In the genomic region with DNA sequence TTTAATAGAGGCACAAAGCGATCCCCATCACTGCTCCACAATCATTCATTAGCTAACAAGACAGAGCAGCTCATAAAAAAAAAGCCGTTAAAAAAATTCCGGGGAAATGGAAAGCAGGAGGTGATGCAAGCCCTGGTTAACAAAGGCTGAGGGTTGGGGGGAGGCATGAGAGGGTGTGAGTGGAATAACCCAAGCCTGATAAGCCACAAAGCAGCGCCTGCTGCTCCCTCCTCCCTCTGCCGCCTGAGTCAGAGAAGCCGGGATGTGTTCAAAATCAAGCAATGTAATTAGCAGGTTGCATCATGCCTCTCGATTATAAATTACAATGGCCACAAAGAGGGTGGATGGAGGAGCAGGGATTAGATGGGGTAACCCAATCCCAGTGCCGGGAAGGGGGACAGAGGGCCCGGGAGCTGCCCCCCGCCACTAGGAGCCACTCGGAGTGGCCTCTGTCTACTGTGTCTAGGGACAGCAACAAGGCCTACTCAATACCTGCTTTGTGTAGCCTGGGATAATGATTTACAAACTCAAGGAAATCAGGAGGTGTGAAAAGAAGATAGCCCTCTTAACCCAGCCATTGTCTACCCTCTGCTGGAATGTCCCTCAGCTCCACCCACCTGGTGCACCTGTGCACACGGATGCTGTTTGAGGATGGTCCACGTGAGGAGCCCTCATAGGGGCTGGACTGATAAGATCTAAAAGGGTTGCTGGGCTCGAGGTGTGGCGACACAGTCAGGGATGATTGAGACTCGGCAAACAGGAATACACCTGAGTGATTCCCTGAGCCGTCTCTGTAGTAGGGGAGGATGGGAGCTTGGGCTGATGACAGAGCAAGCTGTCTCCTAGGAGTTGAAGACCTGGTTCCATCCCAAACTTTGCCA, we compare ENCODE assay signal across 1 cellular context.
A peak's percentile ranks its signal among the peaks of the same experiment; 100 is the strongest.
TF ChIP-seq lines count a peak whose summit lies in the region.

No MANE protein-coding gene starts in this region.

TF ChIP-seq in HepG2, 621 proteins besides CTCF, POLR2A, EP300 and RAD21 (continued from another document and continues in another):
- peak; percentile 47; the same call in 1 of the 2 replicates for TF ChIP-seq HNF4G (IDR thresholded peaks at IDR 0.05; ENCODE audit: borderline replicate concordance, low read depth, low read length)
- TF ChIP-seq HNF4G (CRISPR knock-in tag; IDR thresholded peaks at IDR 0.05; ENCODE audit: borderline replicate concordance, low read depth): 0 out of 2 replicates have a peak, but pooled peaks have one; percentile 59
- no peak; the same call in 1 of the 2 replicates for TF ChIP-seq ZNF34 (CRISPR knock-in tag; IDR thresholded peaks at IDR 0.05; ENCODE audit: borderline replicate concordance)
- TF ChIP-seq CAMTA2 (CRISPR knock-in tag; IDR thresholded peaks at IDR 0.05; ENCODE audit: borderline replicate concordance): no peak
- TF ChIP-seq, protein P1, sequence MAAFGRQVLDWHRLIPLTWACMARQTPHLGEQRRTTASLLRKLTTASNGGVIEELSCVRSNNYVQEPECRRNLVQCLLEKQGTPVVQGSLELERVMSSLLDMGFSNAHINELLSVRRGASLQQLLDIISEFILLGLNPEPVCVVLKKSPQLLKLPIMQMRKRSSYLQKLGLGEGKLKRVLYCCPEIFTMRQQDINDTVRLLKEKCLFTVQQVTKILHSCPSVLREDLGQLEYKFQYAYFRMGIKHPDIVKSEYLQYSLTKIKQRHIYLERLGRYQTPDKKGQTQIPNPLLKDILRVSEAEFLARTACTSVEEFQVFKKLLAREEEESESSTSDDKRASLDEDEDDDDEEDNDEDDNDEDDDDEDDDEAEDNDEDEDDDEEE (CRISPR knock-in tag; IDR thresholded peaks at IDR 0.05): no peak
- TF ChIP-seq ZNF530 (CRISPR knock-in tag; IDR thresholded peaks at IDR 0.05; ENCODE audit: low read depth): no peak
- TF ChIP-seq MAFG (CRISPR knock-in tag; IDR thresholded peaks at IDR 0.05): no peak
- peak; percentile 99 for TF ChIP-seq SNAI1 (CRISPR knock-in tag; IDR thresholded peaks at IDR 0.05; ENCODE audit: borderline replicate concordance)
- no peak for TF ChIP-seq PCBP2 (optimal IDR thresholded peaks at IDR 0.05; ENCODE audit: low read depth, low read length, poor library complexity, severe bottlenecking)
- TF ChIP-seq NFYB (CRISPR knock-in tag; IDR thresholded peaks at IDR 0.05): 0 out of 2 replicates have a peak, but pooled peaks have one; percentile 11
- TF ChIP-seq RBM39 (IDR thresholded peaks at IDR 0.05; ENCODE audit: low read depth, low read length, poor library complexity, severe bottlenecking): no peak
- TF ChIP-seq KDM6A (CRISPR knock-in tag; IDR thresholded peaks at IDR 0.05; ENCODE audit: low read depth): peak; percentile 12; the same call in 1 of the 2 replicates
- TF ChIP-seq, protein P2, sequence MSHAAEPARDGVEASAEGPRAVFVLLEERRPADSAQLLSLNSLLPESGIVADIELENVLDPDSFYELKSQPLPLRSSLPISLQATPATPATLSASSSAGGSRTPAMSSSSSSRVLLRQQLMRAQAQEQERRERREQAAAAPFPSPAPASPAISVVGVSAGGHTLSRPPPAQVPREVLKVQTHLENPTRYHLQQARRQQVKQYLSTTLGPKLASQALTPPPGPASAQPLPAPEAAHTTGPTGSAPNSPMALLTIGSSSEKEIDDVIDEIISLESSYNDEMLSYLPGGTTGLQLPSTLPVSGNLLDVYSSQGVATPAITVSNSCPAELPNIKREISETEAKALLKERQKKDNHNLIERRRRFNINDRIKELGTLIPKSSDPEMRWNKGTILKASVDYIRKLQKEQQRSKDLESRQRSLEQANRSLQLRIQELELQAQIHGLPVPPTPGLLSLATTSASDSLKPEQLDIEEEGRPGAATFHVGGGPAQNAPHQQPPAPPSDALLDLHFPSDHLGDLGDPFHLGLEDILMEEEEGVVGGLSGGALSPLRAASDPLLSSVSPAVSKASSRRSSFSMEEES (CRISPR knock-in tag; IDR thresholded peaks at IDR 0.05): peak; percentile 91
- TF ChIP-seq FLYWCH1 (CRISPR knock-in tag; IDR thresholded peaks at IDR 0.05): no peak
- peak; percentile 83 for TF ChIP-seq SALL2 (CRISPR knock-in tag; IDR thresholded peaks at IDR 0.05)
- TF ChIP-seq, protein P3, sequence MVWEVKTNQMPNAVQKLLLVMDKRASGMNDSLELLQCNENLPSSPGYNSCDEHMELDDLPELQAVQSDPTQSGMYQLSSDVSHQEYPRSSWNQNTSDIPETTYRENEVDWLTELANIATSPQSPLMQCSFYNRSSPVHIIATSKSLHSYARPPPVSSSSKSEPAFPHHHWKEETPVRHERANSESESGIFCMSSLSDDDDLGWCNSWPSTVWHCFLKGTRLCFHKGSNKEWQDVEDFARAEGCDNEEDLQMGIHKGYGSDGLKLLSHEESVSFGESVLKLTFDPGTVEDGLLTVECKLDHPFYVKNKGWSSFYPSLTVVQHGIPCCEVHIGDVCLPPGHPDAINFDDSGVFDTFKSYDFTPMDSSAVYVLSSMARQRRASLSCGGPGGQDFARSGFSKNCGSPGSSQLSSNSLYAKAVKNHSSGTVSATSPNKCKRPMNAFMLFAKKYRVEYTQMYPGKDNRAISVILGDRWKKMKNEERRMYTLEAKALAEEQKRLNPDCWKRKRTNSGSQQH (CRISPR knock-in tag; IDR thresholded peaks at IDR 0.05; ENCODE audit: low read depth): no peak
- no peak for TF ChIP-seq ZC3H4 (CRISPR knock-in tag; IDR thresholded peaks at IDR 0.05; ENCODE audit: borderline replicate concordance)
- TF ChIP-seq, protein P4, sequence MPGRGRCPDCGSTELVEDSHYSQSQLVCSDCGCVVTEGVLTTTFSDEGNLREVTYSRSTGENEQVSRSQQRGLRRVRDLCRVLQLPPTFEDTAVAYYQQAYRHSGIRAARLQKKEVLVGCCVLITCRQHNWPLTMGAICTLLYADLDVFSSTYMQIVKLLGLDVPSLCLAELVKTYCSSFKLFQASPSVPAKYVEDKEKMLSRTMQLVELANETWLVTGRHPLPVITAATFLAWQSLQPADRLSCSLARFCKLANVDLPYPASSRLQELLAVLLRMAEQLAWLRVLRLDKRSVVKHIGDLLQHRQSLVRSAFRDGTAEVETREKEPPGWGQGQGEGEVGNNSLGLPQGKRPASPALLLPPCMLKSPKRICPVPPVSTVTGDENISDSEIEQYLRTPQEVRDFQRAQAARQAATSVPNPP (CRISPR knock-in tag; IDR thresholded peaks at IDR 0.05): no peak
- 0 out of 2 replicates have a peak, but pooled peaks have one; percentile 39 for TF ChIP-seq ZNF777 (CRISPR knock-in tag; IDR thresholded peaks at IDR 0.05)
- 0 out of 2 replicates have a peak, but pooled peaks have one; percentile 69 for TF ChIP-seq ZNF431 (CRISPR knock-in tag; IDR thresholded peaks at IDR 0.05; ENCODE audit: borderline replicate concordance, low read depth)
- TF ChIP-seq ZFP36L2 (CRISPR knock-in tag; IDR thresholded peaks at IDR 0.05): no peak
- TF ChIP-seq MEIS2 (CRISPR knock-in tag; IDR thresholded peaks at IDR 0.05): peak; percentile 11; the same call in 1 of the 2 replicates
- no peak; the same call in 1 of the 2 replicates for TF ChIP-seq ZNF292 (CRISPR knock-in tag; IDR thresholded peaks at IDR 0.05; ENCODE audit: borderline replicate concordance, low read depth)
- TF ChIP-seq SMAD9 (CRISPR knock-in tag; IDR thresholded peaks at IDR 0.05): no peak
- TF ChIP-seq NFIB (CRISPR knock-in tag; IDR thresholded peaks at IDR 0.05; ENCODE audit: borderline replicate concordance): no peak
- TF ChIP-seq AKAP8 (CRISPR knock-in tag; IDR thresholded peaks at IDR 0.05): peak; percentile 59; the same call in 1 of the 2 replicates
- TF ChIP-seq, protein P5, sequence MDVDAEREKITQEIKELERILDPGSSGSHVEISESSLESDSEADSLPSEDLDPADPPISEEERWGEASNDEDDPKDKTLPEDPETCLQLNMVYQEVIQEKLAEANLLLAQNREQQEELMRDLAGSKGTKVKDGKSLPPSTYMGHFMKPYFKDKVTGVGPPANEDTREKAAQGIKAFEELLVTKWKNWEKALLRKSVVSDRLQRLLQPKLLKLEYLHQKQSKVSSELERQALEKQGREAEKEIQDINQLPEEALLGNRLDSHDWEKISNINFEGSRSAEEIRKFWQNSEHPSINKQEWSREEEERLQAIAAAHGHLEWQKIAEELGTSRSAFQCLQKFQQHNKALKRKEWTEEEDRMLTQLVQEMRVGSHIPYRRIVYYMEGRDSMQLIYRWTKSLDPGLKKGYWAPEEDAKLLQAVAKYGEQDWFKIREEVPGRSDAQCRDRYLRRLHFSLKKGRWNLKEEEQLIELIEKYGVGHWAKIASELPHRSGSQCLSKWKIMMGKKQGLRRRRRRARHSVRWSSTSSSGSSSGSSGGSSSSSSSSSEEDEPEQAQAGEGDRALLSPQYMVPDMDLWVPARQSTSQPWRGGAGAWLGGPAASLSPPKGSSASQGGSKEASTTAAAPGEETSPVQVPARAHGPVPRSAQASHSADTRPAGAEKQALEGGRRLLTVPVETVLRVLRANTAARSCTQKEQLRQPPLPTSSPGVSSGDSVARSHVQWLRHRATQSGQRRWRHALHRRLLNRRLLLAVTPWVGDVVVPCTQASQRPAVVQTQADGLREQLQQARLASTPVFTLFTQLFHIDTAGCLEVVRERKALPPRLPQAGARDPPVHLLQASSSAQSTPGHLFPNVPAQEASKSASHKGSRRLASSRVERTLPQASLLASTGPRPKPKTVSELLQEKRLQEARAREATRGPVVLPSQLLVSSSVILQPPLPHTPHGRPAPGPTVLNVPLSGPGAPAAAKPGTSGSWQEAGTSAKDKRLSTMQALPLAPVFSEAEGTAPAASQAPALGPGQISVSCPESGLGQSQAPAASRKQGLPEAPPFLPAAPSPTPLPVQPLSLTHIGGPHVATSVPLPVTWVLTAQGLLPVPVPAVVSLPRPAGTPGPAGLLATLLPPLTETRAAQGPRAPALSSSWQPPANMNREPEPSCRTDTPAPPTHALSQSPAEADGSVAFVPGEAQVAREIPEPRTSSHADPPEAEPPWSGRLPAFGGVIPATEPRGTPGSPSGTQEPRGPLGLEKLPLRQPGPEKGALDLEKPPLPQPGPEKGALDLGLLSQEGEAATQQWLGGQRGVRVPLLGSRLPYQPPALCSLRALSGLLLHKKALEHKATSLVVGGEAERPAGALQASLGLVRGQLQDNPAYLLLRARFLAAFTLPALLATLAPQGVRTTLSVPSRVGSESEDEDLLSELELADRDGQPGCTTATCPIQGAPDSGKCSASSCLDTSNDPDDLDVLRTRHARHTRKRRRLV (CRISPR knock-in tag; IDR thresholded peaks at IDR 0.05): 0 out of 2 replicates have a peak, but pooled peaks have one; percentile 27
- no peak for TF ChIP-seq ZNF251 (CRISPR knock-in tag; IDR thresholded peaks at IDR 0.05)
- TF ChIP-seq ZNF333 (CRISPR knock-in tag; IDR thresholded peaks at IDR 0.05; ENCODE audit: borderline replicate concordance): peak; percentile 41; the same call in 1 of the 2 replicates
- TF ChIP-seq, protein P6, sequence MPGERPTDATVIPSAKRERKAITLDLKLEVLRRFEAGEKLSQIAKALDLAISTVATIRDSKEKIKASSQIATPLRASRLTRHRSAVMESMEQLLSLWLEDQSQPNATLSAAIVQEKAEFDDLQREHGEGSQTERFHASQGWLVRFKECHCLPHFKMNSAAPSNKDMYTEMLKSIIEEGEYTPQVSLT (CRISPR knock-in tag; IDR thresholded peaks at IDR 0.05; ENCODE audit: borderline replicate concordance, low read depth): no peak
- 0 out of 2 replicates have a peak, but pooled peaks have one; percentile 36 for TF ChIP-seq ZNF546 (CRISPR knock-in tag; conservative IDR thresholded peaks at IDR 0.05)
- TF ChIP-seq HNRNPUL1 (IDR thresholded peaks at IDR 0.05; ENCODE audit: low read depth, low read length): no peak
- TF ChIP-seq RFX5 (IDR thresholded peaks at IDR 0.05; ENCODE audit: low read depth, low read length): 0 out of 2 replicates have a peak, but pooled peaks have one; percentile 29
- TF ChIP-seq ARNT2 (CRISPR knock-in tag; IDR thresholded peaks at IDR 0.05; ENCODE audit: low read depth): peak; percentile 85
- peak; percentile 96 for TF ChIP-seq TBX3 (IDR thresholded peaks at IDR 0.05; ENCODE audit: borderline replicate concordance)
- no peak for TF ChIP-seq ZNF253 (CRISPR knock-in tag; IDR thresholded peaks at IDR 0.05; ENCODE audit: borderline replicate concordance)
- TF ChIP-seq NFKB2 (CRISPR knock-in tag; IDR thresholded peaks at IDR 0.05; ENCODE audit: borderline replicate concordance): peak; percentile 77; the same call in 1 of the 2 replicates
- TF ChIP-seq KDM2A (CRISPR knock-in tag; IDR thresholded peaks at IDR 0.05; ENCODE audit: borderline replicate concordance, low read depth): peak; percentile 86
- no peak; the same call in 1 of the 2 replicates for TF ChIP-seq ZNF644 (CRISPR knock-in tag; IDR thresholded peaks at IDR 0.05; ENCODE audit: low read depth)
- TF ChIP-seq, protein P7, sequence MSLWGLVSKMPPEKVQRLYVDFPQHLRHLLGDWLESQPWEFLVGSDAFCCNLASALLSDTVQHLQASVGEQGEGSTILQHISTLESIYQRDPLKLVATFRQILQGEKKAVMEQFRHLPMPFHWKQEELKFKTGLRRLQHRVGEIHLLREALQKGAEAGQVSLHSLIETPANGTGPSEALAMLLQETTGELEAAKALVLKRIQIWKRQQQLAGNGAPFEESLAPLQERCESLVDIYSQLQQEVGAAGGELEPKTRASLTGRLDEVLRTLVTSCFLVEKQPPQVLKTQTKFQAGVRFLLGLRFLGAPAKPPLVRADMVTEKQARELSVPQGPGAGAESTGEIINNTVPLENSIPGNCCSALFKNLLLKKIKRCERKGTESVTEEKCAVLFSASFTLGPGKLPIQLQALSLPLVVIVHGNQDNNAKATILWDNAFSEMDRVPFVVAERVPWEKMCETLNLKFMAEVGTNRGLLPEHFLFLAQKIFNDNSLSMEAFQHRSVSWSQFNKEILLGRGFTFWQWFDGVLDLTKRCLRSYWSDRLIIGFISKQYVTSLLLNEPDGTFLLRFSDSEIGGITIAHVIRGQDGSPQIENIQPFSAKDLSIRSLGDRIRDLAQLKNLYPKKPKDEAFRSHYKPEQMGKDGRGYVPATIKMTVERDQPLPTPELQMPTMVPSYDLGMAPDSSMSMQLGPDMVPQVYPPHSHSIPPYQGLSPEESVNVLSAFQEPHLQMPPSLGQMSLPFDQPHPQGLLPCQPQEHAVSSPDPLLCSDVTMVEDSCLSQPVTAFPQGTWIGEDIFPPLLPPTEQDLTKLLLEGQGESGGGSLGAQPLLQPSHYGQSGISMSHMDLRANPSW (CRISPR knock-in tag; IDR thresholded peaks at IDR 0.05; ENCODE audit: borderline replicate concordance): no peak
- TF ChIP-seq SPEN (CRISPR knock-in tag; IDR thresholded peaks at IDR 0.05; ENCODE audit: low read depth): no peak
- no peak for TF ChIP-seq NPAS2 (CRISPR knock-in tag; IDR thresholded peaks at IDR 0.05; ENCODE audit: borderline replicate concordance)
- peak; percentile 65; the same call in 1 of the 2 replicates for TF ChIP-seq RFXAP (CRISPR knock-in tag; IDR thresholded peaks at IDR 0.05; ENCODE audit: borderline replicate concordance)
- TF ChIP-seq CEBPB (IDR thresholded peaks at IDR 0.05; ENCODE audit: borderline replicate concordance, low read depth, low read length): peak; percentile 88
- TF ChIP-seq ZNF570 (CRISPR knock-in tag; IDR thresholded peaks at IDR 0.05; ENCODE audit: borderline replicate concordance): no peak
- no peak for TF ChIP-seq ZNF672 (CRISPR knock-in tag; IDR thresholded peaks at IDR 0.05)
- TF ChIP-seq SATB2 (CRISPR knock-in tag; IDR thresholded peaks at IDR 0.05): 0 out of 2 replicates have a peak, but pooled peaks have one; percentile 5
- TF ChIP-seq CCDC6 (CRISPR knock-in tag; IDR thresholded peaks at IDR 0.05): peak; percentile 91
